8 cellular contexts compared by ENCODE assay signal in the genomic region with DNA sequence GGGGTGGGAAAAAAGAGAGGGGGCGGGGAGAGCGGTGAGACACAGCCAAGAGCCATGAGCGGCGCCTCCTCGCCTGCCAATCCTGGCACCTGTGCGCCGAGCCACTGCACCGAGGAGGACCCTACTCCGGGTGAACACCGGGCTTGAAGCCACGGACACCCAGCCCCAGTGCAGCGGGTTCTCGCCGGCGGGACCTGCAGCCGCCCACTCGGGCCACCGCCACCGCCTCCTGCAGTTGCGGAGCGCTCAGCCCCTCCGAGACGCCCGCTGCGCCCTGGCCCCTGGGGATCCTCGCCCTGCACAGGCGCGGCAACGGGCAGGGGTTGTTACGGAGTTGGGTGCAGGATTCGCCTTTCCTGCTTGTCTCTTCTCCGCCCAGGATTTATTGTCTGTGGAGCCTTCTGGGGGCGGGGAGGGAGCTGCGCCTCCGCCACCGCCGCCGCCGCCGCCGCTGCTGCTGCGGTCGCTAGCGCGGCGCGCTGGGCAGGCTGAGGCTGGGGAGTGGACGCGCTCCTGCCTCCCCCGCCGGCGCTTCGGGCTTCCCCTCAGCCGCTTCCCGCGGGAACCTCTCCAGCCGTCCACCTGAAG. TPM values are rescaled to one million over a fixed set of nuclear protein-coding genes. Genes with fewer than 3 reads are reported as not detected.
DNase-seq lines count a peak whose midpoint lies in the region; ATAC-seq and TF ChIP-seq lines count a peak whose summit lies in the region.

Gene LRRC7, plus strand, starts transcription at position 76 of the 588 bp plus-strand sequence. CDS start 718 bp downstream, outside the sequence.

- H3K9me3 Mint-ChIP-seq in neural progenitor cell = no peaks in the 10 kb centered on the region

- peaks cover 8% of the 10 kb centered on the region for H3F3A ChIP-seq in neural progenitor cell (ENCODE audit: low read depth)

- TF ChIP-seq CTCF in gastroesophageal sphincter (IDR thresholded peaks at IDR 0.05) (no peak), neural progenitor cell (IDR thresholded peaks at IDR 0.05) (no peak), OCI-LY7 (conservative IDR thresholded peaks at IDR 0.05; ENCODE audit: low read length) (no peak)

- no peaks in the 10 kb centered on the region for H3K36me3 ChIP-seq in gastroesophageal sphincter
- H3K36me3 ChIP-seq in neural progenitor cell = no peaks in the 10 kb centered on the region
- H3K36me3 ChIP-seq in OCI-LY7 (ENCODE audit: insufficient read depth, low read length) = no peaks in the 10 kb centered on the region

- H3K27me3 Mint-ChIP-seq in neural progenitor cell (ENCODE audit: insufficient read depth, low read depth) = peaks cover 27% of the 10 kb centered on the region

- no TSS peak for BruUV-seq in OCI-LY7 (replicated peaks; lab: Mats Ljungman, UMichigan)

- H3K27ac ChIP-seq in gastroesophageal sphincter (peak within 1 kb of the TSS in 1 of 4 donors; percentile 54), neural progenitor cell (no peak within 1 kb of the TSS), OCI-LY7 (ENCODE audit: low read depth, low read length, poor library complexity, severe bottlenecking) (no peak within 1 kb of the TSS)

- peaks cover 0 to 38% (median 17%) of the 10 kb centered on the region in 3 donors for H3K4me1 ChIP-seq in gastroesophageal sphincter
- peaks cover 20% of the 10 kb centered on the region for H3K4me1 ChIP-seq in neural progenitor cell
- H3K4me1 ChIP-seq in OCI-LY7 (ENCODE audit: insufficient read depth, low read length, poor library complexity, severe bottlenecking) = no peaks in the 10 kb centered on the region

- H2AFZ ChIP-seq in neural progenitor cell (replicated peaks) (peak within 1 kb of the TSS; percentile 77), OCI-LY7 (ENCODE audit: low read length) (no peak within 1 kb of the TSS)

- H3K9me3 ChIP-seq in gastroesophageal sphincter (peaks cover 0 to 2% (median 0%) of the 10 kb centered on the region in 3 donors), neural progenitor cell (ENCODE audit: low read depth) (no peaks in the 10 kb centered on the region), OCI-LY7 (ENCODE audit: low read length) (no peaks in the 10 kb centered on the region)

- no peaks in the 10 kb centered on the region for H3K36me3 Mint-ChIP-seq in neural progenitor cell

- H3K9ac ChIP-seq in neural progenitor cell = no peak within 1 kb of the TSS

- H3K9me2 ChIP-seq in OCI-LY7 (ENCODE audit: insufficient read depth, low read length) = no peaks in the 10 kb centered on the region

- H3K4me2 ChIP-seq in neural progenitor cell (peak within 1 kb of the TSS; percentile 90), OCI-LY7 (ENCODE audit: low read length) (no peak within 1 kb of the TSS)

- POLR2A ChIA-PET in OCI-LY7 (lab: Charles Lee) = no interaction called here

- peaks cover 40% of the 10 kb centered on the region for H3K27me3 ChIP-seq in gastroesophageal sphincter
- peaks cover 94% of the 10 kb centered on the region for H3K27me3 ChIP-seq in neural progenitor cell

- intact Hi-C loops in OCI-LY7 (cut with micrococcal nuclease; ENCODE audit: unreplicated experiment) = no loop called here

- H3K27ac Mint-ChIP-seq in neural progenitor cell = peak within 1 kb of the TSS; percentile 20

- H3K79me2 ChIP-seq in neural progenitor cell (ENCODE audit: low read depth) (no peaks in the 10 kb centered on the region), OCI-LY7 (ENCODE audit: insufficient read depth, low read depth, low read length) (no peaks in the 10 kb centered on the region)

- H3K4me3 ChIP-seq in Jurkat, Clone E6-1 (ENCODE audit: low read length) = peak within 1 kb of the TSS; percentile 1; the same call in 1 of the 2 replicates
- H3K4me3 ChIP-seq in gastroesophageal sphincter (peak within 1 kb of the TSS; percentile 33 to 56), neural progenitor cell (peak within 1 kb of the TSS; percentile 53), OCI-LY7 (ENCODE audit: low read depth, low read length, poor library complexity, severe bottlenecking) (no peak within 1 kb of the TSS)

- 0% methylated on average over 3 of the region's 57 CpGs for WGBS in gastroesophageal sphincter (ENCODE audit: low coverage in 1 of 2), 2 donors

- peaks cover 7% of the 10 kb centered on the region for H4K20me1 ChIP-seq in neural progenitor cell (ENCODE audit: low read depth)
- H4K20me1 ChIP-seq in OCI-LY7 (ENCODE audit: insufficient read depth, low read length) = no peaks in the 10 kb centered on the region

- CTCF ChIA-PET in OCI-LY7 (lab: Charles Lee; ENCODE audit: unreplicated experiment) = no interaction called here

- H3K4me3 Mint-ChIP-seq in neural progenitor cell = peak within 1 kb of the TSS; percentile 92

- H3K4me1 Mint-ChIP-seq in neural progenitor cell = peaks cover 18% of the 10 kb centered on the region

- no peak for TF ChIP-seq EP300 in gastroesophageal sphincter (IDR thresholded peaks at IDR 0.05)

- ATAC-seq in GM18907 (IDR thresholded peaks at IDR 0.05; ENCODE audit: unreplicated experiment) = peak; percentile 29
- peak; percentile 34 for ATAC-seq in gastroesophageal sphincter
- no peak for ATAC-seq in GM21367 (IDR thresholded peaks at IDR 0.05; ENCODE audit: unreplicated experiment)

- no peak for TF ChIP-seq POLR2A in gastroesophageal sphincter (IDR thresholded peaks at IDR 0.05)

- no peak for DNase-seq in Jurkat, Clone E6-1 (ENCODE audit: low read depth, low spot score)
- peak; percentile 6 for DNase-seq in activated CD4-positive, alpha-beta T cell treated with anti-CD3 and anti-CD28 coated beads, Interleukin-2, amount 50 U/mL, for 1 hour
- peak; percentile 70 for DNase-seq in neural progenitor cell (ENCODE audit: low spot score)
- DNase-seq in OCI-LY7 (ENCODE audit: low spot score) = no peak
- no peak for DNase-seq in HuH-7.5 (ENCODE audit: low spot score)

RNA-seq across cellular contexts. Expression of gene LRRC7, which starts in this region (rescaled TPM):
- 0.87 TPM for polyA plus RNA-seq in Jurkat, Clone E6-1 (2012; ENCODE audit: insufficient read depth, insufficient read length)
- total RNA-seq in gastroesophageal sphincter (1 to 10 TPM in 1 of 4 donors, under 1 TPM in 3; 0.07 to 1.9 (median 0.62) TPM), neural progenitor cell (ENCODE audit: low replicate concordance) (0.25 TPM in 1 of 2 replicates, not detected in the other), OCI-LY7 (2022) (not detected in 2 replicates)
- total RNA-seq in OCI-LY7 (2014; rRNA removed; shearing (Covaris generic)) = not detected in 2 replicates

Comparison
In these comparisons a context has a peak if more than half of its experiments do, and no peak if none do; other contexts are left out.
1. Peak in DNase-seq, H3K4me3 ChIP-seq and H3K4me2 ChIP-seq in neural progenitor cell; RNA of the gene not detected or under 1 TPM.